In genomic region chr12:24926080-24926479, GRCh38 we compare ENCODE assay signal across 1 cellular context. TPM values are rescaled to one million over a fixed set of nuclear protein-coding genes. Genes with fewer than 3 reads are reported as not detected.
"Had no signal": no experiment of that assay in that cellular context is flagged by ENCODE, and none has a peak within 500 bp of the region (broad histone marks: within the 10 kb centered on the region; RNA-seq: fewer than 3 reads in every experiment).

No MANE protein-coding gene starts in this region.

RNA-seq across cellular contexts. Expression of gene BCAT1, which starts 22.8 kb away (rescaled TPM):
- total RNA-seq: HT-29 had no signal
